In the genomic region with DNA sequence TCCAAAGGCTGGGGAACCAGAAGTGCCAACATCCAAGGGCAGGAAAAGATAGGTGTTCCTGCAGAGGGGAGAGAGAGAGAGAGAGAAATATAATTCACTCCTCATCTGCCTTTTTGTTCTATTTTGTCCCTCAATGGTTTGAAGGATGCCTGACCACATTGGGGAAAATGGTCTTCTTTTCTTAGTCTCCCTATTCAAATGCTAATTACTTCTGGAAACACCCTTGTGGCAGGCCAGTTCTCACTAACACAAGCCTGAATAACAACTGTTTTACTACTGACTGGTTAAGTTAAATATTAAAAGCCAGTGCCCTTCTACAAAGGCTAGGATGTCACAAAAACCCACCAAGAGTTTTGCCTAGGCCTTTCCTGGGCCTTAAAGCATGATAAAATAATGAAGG, we compare ENCODE assay signal across 1 cellular context.
TF ChIP-seq lines count a peak whose summit lies in the region.

No MANE protein-coding gene starts in this region.

TF ChIP-seq in GM23338, 12 proteins besides CTCF, POLR2A, EP300 and RAD21 (continued from another document):
- TF ChIP-seq, protein P1, sequence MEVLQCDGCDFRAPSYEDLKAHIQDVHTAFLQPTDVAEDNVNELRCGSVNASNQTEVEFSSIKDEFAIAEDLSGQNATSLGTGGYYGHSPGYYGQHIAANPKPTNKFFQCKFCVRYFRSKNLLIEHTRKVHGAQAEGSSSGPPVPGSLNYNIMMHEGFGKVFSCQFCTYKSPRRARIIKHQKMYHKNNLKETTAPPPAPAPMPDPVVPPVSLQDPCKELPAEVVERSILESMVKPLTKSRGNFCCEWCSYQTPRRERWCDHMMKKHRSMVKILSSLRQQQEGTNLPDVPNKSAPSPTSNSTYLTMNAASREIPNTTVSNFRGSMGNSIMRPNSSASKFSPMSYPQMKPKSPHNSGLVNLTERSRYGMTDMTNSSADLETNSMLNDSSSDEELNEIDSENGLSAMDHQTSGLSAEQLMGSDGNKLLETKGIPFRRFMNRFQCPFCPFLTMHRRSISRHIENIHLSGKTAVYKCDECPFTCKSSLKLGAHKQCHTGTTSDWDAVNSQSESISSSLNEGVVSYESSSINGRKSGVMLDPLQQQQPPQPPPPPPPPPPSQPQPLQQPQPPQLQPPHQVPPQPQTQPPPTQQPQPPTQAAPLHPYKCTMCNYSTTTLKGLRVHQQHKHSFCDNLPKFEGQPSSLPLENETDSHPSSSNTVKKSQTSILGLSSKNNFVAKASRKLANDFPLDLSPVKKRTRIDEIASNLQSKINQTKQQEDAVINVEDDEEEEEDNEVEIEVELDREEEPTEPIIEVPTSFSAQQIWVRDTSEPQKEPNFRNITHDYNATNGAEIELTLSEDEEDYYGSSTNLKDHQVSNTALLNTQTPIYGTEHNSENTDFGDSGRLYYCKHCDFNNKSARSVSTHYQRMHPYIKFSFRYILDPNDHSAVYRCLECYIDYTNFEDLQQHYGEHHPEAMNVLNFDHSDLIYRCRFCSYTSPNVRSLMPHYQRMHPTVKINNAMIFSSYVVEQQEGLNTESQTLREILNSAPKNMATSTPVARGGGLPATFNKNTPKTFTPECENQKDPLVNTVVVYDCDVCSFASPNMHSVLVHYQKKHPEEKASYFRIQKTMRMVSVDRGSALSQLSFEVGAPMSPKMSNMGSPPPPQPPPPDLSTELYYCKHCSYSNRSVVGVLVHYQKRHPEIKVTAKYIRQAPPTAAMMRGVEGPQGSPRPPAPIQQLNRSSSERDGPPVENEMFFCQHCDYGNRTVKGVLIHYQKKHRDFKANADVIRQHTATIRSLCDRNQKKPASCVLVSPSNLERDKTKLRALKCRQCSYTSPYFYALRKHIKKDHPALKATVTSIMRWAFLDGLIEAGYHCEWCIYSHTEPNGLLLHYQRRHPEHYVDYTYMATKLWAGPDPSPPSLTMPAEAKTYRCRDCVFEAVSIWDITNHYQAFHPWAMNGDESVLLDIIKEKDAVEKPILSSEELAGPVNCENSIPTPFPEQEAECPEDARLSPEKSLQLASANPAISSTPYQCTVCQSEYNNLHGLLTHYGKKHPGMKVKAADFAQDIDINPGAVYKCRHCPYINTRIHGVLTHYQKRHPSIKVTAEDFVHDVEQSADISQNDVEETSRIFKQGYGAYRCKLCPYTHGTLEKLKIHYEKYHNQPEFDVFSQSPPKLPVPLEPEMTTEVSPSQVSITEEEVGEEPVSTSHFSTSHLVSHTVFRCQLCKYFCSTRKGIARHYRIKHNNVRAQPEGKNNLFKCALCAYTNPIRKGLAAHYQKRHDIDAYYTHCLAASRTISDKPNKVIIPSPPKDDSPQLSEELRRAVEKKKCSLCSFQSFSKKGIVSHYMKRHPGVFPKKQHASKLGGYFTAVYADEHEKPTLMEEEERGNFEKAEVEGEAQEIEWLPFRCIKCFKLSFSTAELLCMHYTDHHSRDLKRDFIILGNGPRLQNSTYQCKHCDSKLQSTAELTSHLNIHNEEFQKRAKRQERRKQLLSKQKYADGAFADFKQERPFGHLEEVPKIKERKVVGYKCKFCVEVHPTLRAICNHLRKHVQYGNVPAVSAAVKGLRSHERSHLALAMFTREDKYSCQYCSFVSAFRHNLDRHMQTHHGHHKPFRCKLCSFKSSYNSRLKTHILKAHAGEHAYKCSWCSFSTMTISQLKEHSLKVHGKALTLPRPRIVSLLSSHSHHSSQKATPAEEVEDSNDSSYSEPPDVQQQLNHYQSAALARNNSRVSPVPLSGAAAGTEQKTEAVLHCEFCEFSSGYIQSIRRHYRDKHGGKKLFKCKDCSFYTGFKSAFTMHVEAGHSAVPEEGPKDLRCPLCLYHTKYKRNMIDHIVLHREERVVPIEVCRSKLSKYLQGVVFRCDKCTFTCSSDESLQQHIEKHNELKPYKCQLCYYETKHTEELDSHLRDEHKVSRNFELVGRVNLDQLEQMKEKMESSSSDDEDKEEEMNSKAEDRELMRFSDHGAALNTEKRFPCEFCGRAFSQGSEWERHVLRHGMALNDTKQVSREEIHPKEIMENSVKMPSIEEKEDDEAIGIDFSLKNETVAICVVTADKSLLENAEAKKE (CRISPR knock-in tag; IDR thresholded peaks at IDR 0.05): peak; percentile 74; the same call in 1 of the 2 replicates
